15 cellular contexts compared by ENCODE assay signal in genomic region chr16:630024-630814, GRCh38. TPM values are rescaled to one million over a fixed set of nuclear protein-coding genes. Genes with fewer than 3 reads are reported as not detected.
DNase-seq lines count a peak whose midpoint lies in the region; ATAC-seq, FAIRE-seq and TF ChIP-seq lines count a peak whose summit lies in the region.
"Had no signal": no experiment of that assay in that cellular context is flagged by ENCODE, and none has a peak within 500 bp of the region (broad histone marks: within the 10 kb centered on the region; RNA-seq: fewer than 3 reads in every experiment).

No MANE protein-coding gene starts in this region.

- no peak for DNase-seq in A673 (ENCODE audit: low spot score)
- DNase-seq in RWPE1 (ENCODE audit: low spot score) = no peak
- DNase-seq in pancreas = peak in 3 of 6 donors; percentile 15 to 81 (median 51)
- DNase-seq in RCC 7860 (ENCODE audit: low spot score) = no peak
- no peak for DNase-seq in DMS79 (lab: John Stamatoyannopoulos, UW)
- DNase-seq: activated naive CD4-positive, alpha-beta T cell; naive B cell had no signal

- BruUV-seq in A673 (replicated peaks; lab: Mats Ljungman, UMichigan) = no TSS peak

- H3K9ac ChIP-seq in iPS-15b (ENCODE audit: low read depth, low read length) = peak overlapping the region; percentile 47
- H3K9ac ChIP-seq: SK-N-SH had no signal

- FAIRE-seq in pancreas (lab: Jason Lieb, UNC) (no peak), RCC 7860 (lab: Jason Lieb, UNC) (no peak)
- FAIRE-seq: keratinocyte had no signal

- TF ChIP-seq CTCF in A673 (conservative IDR thresholded peaks at IDR 0.05; ENCODE audit: low read depth, low read length) = no peak
- TF ChIP-seq CTCF in RWPE1 (conservative IDR thresholded peaks at IDR 0.05; ENCODE audit: low read depth) = no peak
- TF ChIP-seq CTCF in pancreas (IDR thresholded peaks at IDR 0.05) = no peak

- intact Hi-C loops in A673 (cut with micrococcal nuclease; ENCODE audit: unreplicated experiment) (no loop called here), pancreas (cut with DNase I) (no loop called here)

- H3K27ac ChIP-seq in A673 (ENCODE audit: low read depth, low read length, poor library complexity, severe bottlenecking) = peak overlapping the region; percentile 28
- H3K27ac ChIP-seq in RWPE1 = peak overlapping the region; percentile 97
- no peak overlapping the region for H3K27ac ChIP-seq in pancreas
- H3K27ac ChIP-seq: gastroesophageal sphincter, VCaP had no signal

- POLR2A ChIA-PET in A673 (lab: Charles Lee; ENCODE audit: low non-redundant PET) = no interaction called here
- POLR2A ChIA-PET in RWPE1 (lab: Yijun Ruan, JAX; ENCODE audit: low non-redundant PET) = interaction anchor here (1.0 kb wide), 1 partner anchor 37 kb away, joined by 3 read pairs; no protein-coding TSS in a partner anchor

- H3K36me3 ChIP-seq in A673 (ENCODE audit: insufficient read depth, low read length, poor library complexity, severe bottlenecking) (peaks cover 4% of the 10 kb centered on the region), iPS-15b (ENCODE audit: control insufficient read depth, insufficient read depth, low read length) (peaks cover 20% of the 10 kb centered on the region), pancreas (peaks cover 0 to 43% (median 11%) of the 10 kb centered on the region in 3 donors)

- no peaks in the 10 kb centered on the region for H3K4me1 ChIP-seq in A673 (ENCODE audit: insufficient read depth, low read length, poor library complexity, severe bottlenecking)
- H3K4me1 ChIP-seq in iPS-15b (ENCODE audit: control insufficient read depth, insufficient read depth, low read length) = peaks cover 4% of the 10 kb centered on the region
- H3K4me1 ChIP-seq in pancreas = peaks cover 3 to 6% (median 5%) of the 10 kb centered on the region in 3 donors

- ATAC-seq in pancreas (peak in 3 of 4 donors; percentile 4 to 6 (median 5)), HG03108 (IDR thresholded peaks at IDR 0.05; ENCODE audit: unreplicated experiment) (no peak), GM18909 (IDR thresholded peaks at IDR 0.05; ENCODE audit: poor library complexity, unreplicated experiment) (no peak)
- ATAC-seq: gastroesophageal sphincter had no signal

- H3K27me3 ChIP-seq in A673 (replicated peaks; ENCODE audit: insufficient read depth, low read depth, low read length, poor library complexity) (no peaks in the 10 kb centered on the region), iPS-15b (ENCODE audit: control insufficient read depth, insufficient read depth, low read length) (no peaks in the 10 kb centered on the region), pancreas (no peaks in the 10 kb centered on the region)

- H3K4me3 ChIP-seq in A673 (ENCODE audit: low read depth, low read length, poor library complexity, severe bottlenecking) = no peak overlapping the region
- H3K4me3 ChIP-seq in iPS-15b (ENCODE audit: low read depth, low read length) = no peak overlapping the region
- no peak overlapping the region for H3K4me3 ChIP-seq in pancreas
- H3K4me3 ChIP-seq: gastroesophageal sphincter had no signal

- CTCF ChIA-PET in A673 (lab: Charles Lee) = no interaction called here
- CTCF ChIA-PET in RWPE1 (lab: Yijun Ruan, JAX) = interaction anchor here (0.7 to 1.1 kb wide), 2 partner anchors 37 to 1056 kb away, joined by 6 to 9 read pairs; no protein-coding TSS in a partner anchor

- WGBS in pancreas, 2 donors = 61 to 68% methylated on average over 34 of the region's 34 CpGs

- H3K9me3 ChIP-seq in A673 (ENCODE audit: low read depth, low read length, poor library complexity, severe bottlenecking) (no peaks in the 10 kb centered on the region), iPS-15b (ENCODE audit: control insufficient read depth, insufficient read depth, low read length) (no peaks in the 10 kb centered on the region), pancreas (no peaks in the 10 kb centered on the region)
- H3K9me3 ChIP-seq: gastroesophageal sphincter, SK-N-SH had no signal

RNA-seq across cellular contexts. Expression of gene WFIKKN1, which starts 0.6 kb away (rescaled TPM):
- total RNA-seq in A673 (2021) (1.7 and 1.8 TPM in 2 replicates), pancreas (1 to 10 TPM in 3 of 6 donors, under 1 TPM in 3; 0.75 to 2.0 (median 1.2) TPM)
- 10 to 100 TPM in 1 of 2 donors, 1 to 10 TPM in 1; 2.6 to 13.8 TPM for polyA plus RNA-seq in pancreas
- polyA plus RNA-seq: AG04450, keratinocyte had no signal

RNA-seq across cellular contexts. Expression of gene METTL26, which starts 5.9 kb away (rescaled TPM):
- 136 and 138 TPM in 2 replicates for total RNA-seq in A673 (2021)
- 10 to 100 TPM; 18.8 to 32.3 (median 24.4) TPM for total RNA-seq in pancreas
- 100 to 1,000 TPM in 1 of 2 donors, 10 to 100 TPM in 1; 87.6 to 130 TPM for polyA plus RNA-seq in pancreas

RNA-seq across cellular contexts. Expression of gene MCRIP2, which starts 11.4 kb away (rescaled TPM):
- total RNA-seq in A673 (2021) = 22.4 and 27.1 TPM in 2 replicates
- total RNA-seq in pancreas = 10 to 100 TPM; 19.0 to 33.9 (median 21.9) TPM
- 10 to 100 TPM; 65.1 to 89.3 TPM for polyA plus RNA-seq in pancreas

RNA-seq across cellular contexts. Expression of gene WDR90, which starts 18.9 kb away (rescaled TPM):
- total RNA-seq in A673 (2021) (143 and 147 TPM in 2 replicates), pancreas (10 to 100 TPM; 14.7 to 23.4 (median 19.3) TPM)
- 10 to 100 TPM; 85.5 to 91.3 TPM for polyA plus RNA-seq in pancreas

RNA-seq across cellular contexts. Expression of gene RHOT2, which starts 37.7 kb away (rescaled TPM):
- 184 and 193 TPM in 2 replicates for total RNA-seq in A673 (2021)
- 10 to 100 TPM; 33.5 to 66.2 (median 45.6) TPM for total RNA-seq in pancreas
- polyA plus RNA-seq in pancreas = 100 to 1,000 TPM; 260 to 265 TPM

Comparison
In these comparisons a context has a peak if more than half of its experiments do, and no peak if none do; other contexts are left out.
1. H3K27ac ChIP-seq: peak in A673 (single experiment) and RWPE1 (single experiment); none in pancreas (0 of 4).
2. ATAC-seq: peak in pancreas (3 of 4); none in HG03108 (single experiment) and GM18909 (single experiment).